In genomic region chr1:36134805-36135339, GRCh38 we compare ENCODE assay signal across 8 cellular contexts. TPM values are rescaled to one million over a fixed set of nuclear protein-coding genes. Genes with fewer than 3 reads are reported as not detected.
DNase-seq lines count a peak whose midpoint lies in the region; ATAC-seq, FAIRE-seq and TF ChIP-seq lines count a peak whose summit lies in the region.

No MANE protein-coding gene starts in this region.

- peak overlapping the region; percentile 38; the same call in 1 of the 2 replicates for H3K27ac ChIP-seq in PC-9
- H3K27ac ChIP-seq in brain microvascular endothelial cell, result no peak overlapping the region
- H3K27ac ChIP-seq in keratinocyte (ENCODE audit: control insufficient read depth, insufficient read depth, low read length), result peak overlapping the region; percentile 98

- DNase-seq in AG20443 (ENCODE audit: low spot score), result peak; percentile 70
- DNase-seq in GM12892 (ENCODE audit: insufficient read length), result peak; percentile 61
- DNase-seq in PC-9, result peak; percentile 55 to 61
- peak; percentile 55 for DNase-seq in brain microvascular endothelial cell
- peak; percentile 90 for DNase-seq in keratinocyte (ENCODE audit: low read depth, low spot score)
- DNase-seq in NCI-H524 treated with DMSO at 0.1 percent for 48 hours (lab: John Stamatoyannopoulos, UW), result no peak

- no peaks in the 10 kb centered on the region for H3K79me2 ChIP-seq in PC-9 (ENCODE audit: low read depth)
- H3K79me2 ChIP-seq in keratinocyte (ENCODE audit: control insufficient read depth, insufficient read depth, low read length), result peaks cover 9% of the 10 kb centered on the region

- TF ChIP-seq POLR2A in GM12892 (IDR thresholded peaks at IDR 0.05; ENCODE audit: low read depth, low read length), result no peak

- no peaks in the 10 kb centered on the region for H3K9me3 ChIP-seq in PC-9 (ENCODE audit: insufficient read depth, low read depth)
- no peaks in the 10 kb centered on the region for H3K9me3 ChIP-seq in keratinocyte (ENCODE audit: control insufficient read depth, low read depth, low read length)

- no peaks in the 10 kb centered on the region for H3K9me2 ChIP-seq in PC-9 (ENCODE audit: insufficient read depth)

- peaks cover 5% of the 10 kb centered on the region for H3K4me1 Mint-ChIP-seq in stimulated activated memory B cell treated with anti-CD40 and anti-IgM and Interleukin-4, amounts not matched to agents 10 μg/mL and 1 μg/mL and 100 μg/mL, for 72 hours

- H3K4me2 ChIP-seq in PC-9 (no peak overlapping the region), keratinocyte (ENCODE audit: control insufficient read depth, extremely low read depth, insufficient read depth, low read depth, low read length) (peak overlapping the region; percentile 76)

- peak; percentile 78 for TF ChIP-seq CTCF in PC-9 (conservative IDR thresholded peaks at IDR 0.05)
- TF ChIP-seq CTCF in brain microvascular endothelial cell (IDR thresholded peaks at IDR 0.05; ENCODE audit: low read depth, low read length, missing control alignments), result peak; percentile 90
- peak; percentile 61 to 66 (median 62) for TF ChIP-seq CTCF in keratinocyte (optimal IDR thresholded peaks at IDR 0.05 in 1 of 3, IDR thresholded peaks at IDR 0.05 in 1 of 3, conservative IDR thresholded peaks at IDR 0.05 in 1 of 3; ENCODE audit: extremely low read depth in 1 of 3, insufficient read depth in 2 of 3, low read length in 3 of 3)

- FAIRE-seq in GM12892 (lab: Jason Lieb, UNC), result no peak
- FAIRE-seq in keratinocyte (lab: Jason Lieb, UNC), result peak; percentile 99

- H3K27me3 Mint-ChIP-seq in stimulated activated memory B cell treated with anti-CD40 and anti-IgM and Interleukin-4, amounts not matched to agents 10 μg/mL and 1 μg/mL and 100 μg/mL, for 72 hours, result no peaks in the 10 kb centered on the region

- no peaks in the 10 kb centered on the region for H3K27me3 ChIP-seq in PC-9 (ENCODE audit: insufficient read depth, low read depth)
- H3K27me3 ChIP-seq in brain microvascular endothelial cell (replicated peaks), result no peaks in the 10 kb centered on the region
- no peaks in the 10 kb centered on the region for H3K27me3 ChIP-seq in keratinocyte (ENCODE audit: control insufficient read depth, extremely low read depth, insufficient read depth, low read length)

- H2AFZ ChIP-seq in PC-9, result no peak overlapping the region
- H2AFZ ChIP-seq in keratinocyte (ENCODE audit: control insufficient read depth, low read length), result peak overlapping the region; percentile 3

- H3K4me3 Mint-ChIP-seq in stimulated activated memory B cell treated with anti-CD40 and anti-IgM and Interleukin-4, amounts not matched to agents 10 μg/mL and 1 μg/mL and 100 μg/mL, for 72 hours, result no peak overlapping the region

- TSS peak; percentile 4 for BruUV-seq in PC-9 (replicated peaks; lab: Mats Ljungman, UMichigan)

- H3K4me3 ChIP-seq in PC-9, result no peak overlapping the region
- no peak overlapping the region for H3K4me3 ChIP-seq in brain microvascular endothelial cell (ENCODE audit: low read depth, low read length)
- H3K4me3 ChIP-seq in keratinocyte (ENCODE audit: control insufficient read depth in 2 of 3, extremely low read depth in 1 of 3, insufficient read depth in 2 of 3, low read depth in 1 of 3, low read length in 3 of 3), result peak overlapping the region in 1 of 3 experiments; percentile 30

- peaks cover 26% of the 10 kb centered on the region for H3K36me3 Mint-ChIP-seq in stimulated activated memory B cell treated with anti-CD40 and anti-IgM and Interleukin-4, amounts not matched to agents 10 μg/mL and 1 μg/mL and 100 μg/mL, for 72 hours

- H3K9me1 ChIP-seq in keratinocyte (ENCODE audit: control insufficient read depth, extremely low read depth, insufficient read depth, low read length), result no peaks in the 10 kb centered on the region

- H4K20me1 ChIP-seq in PC-9 (ENCODE audit: insufficient read depth) (peaks cover 1% of the 10 kb centered on the region; the same call in 1 of the 2 replicates), keratinocyte (ENCODE audit: control insufficient read depth, extremely low read depth, insufficient read depth, low read length) (no peaks in the 10 kb centered on the region)

- peak overlapping the region; percentile 77 for H3K9ac ChIP-seq in keratinocyte (ENCODE audit: control insufficient read depth, extremely low read depth, insufficient read depth, low read length)

- no peaks in the 10 kb centered on the region for H3K9me3 Mint-ChIP-seq in stimulated activated memory B cell treated with anti-CD40 and anti-IgM and Interleukin-4, amounts not matched to agents 10 μg/mL and 1 μg/mL and 100 μg/mL, for 72 hours

- no peak overlapping the region for H3K27ac Mint-ChIP-seq in stimulated activated memory B cell treated with anti-CD40 and anti-IgM and Interleukin-4, amounts not matched to agents 10 μg/mL and 1 μg/mL and 100 μg/mL, for 72 hours

- H3K36me3 ChIP-seq in PC-9 (ENCODE audit: low read depth) (peaks cover 16% of the 10 kb centered on the region), brain microvascular endothelial cell (replicated peaks) (peaks cover 18% of the 10 kb centered on the region), keratinocyte (ENCODE audit: control insufficient read depth in 2 of 2, extremely low read depth in 1 of 2, insufficient read depth in 2 of 2, low read length in 2 of 2) (peaks cover 11 to 27% of the 10 kb centered on the region in 2 experiments)

- intact Hi-C loops in PC-9 (cut with micrococcal nuclease; ENCODE audit: unreplicated experiment), result loop anchor here (1.0 kb wide), 1 partner anchor 35 kb away; no protein-coding TSS in a partner anchor

- H3F3A ChIP-seq in PC-9 (ENCODE audit: insufficient read depth, low read depth), result peaks cover 12% of the 10 kb centered on the region; the same call in 1 of the 2 replicates

- in situ Hi-C loops in brain microvascular endothelial cell (cut with HindIII; ENCODE audit: low pct_ligation_motif_present, low sequenced_read_pairs), result loop anchor here (10.0 kb wide), 1 partner anchor 150 kb away; no protein-coding TSS in a partner anchor

- POLR2A ChIA-PET in PC-9 (lab: Charles Lee; ENCODE audit: unreplicated experiment), result no interaction called here

- peak; percentile 74 for ATAC-seq in stimulated activated memory B cell treated with anti-CD40 and anti-IgM and Interleukin-4, amounts not matched to agents 10 μg/mL and 1 μg/mL and 100 μg/mL, for 72 hours
- ATAC-seq in GM21447 (IDR thresholded peaks at IDR 0.05; ENCODE audit: unreplicated experiment), result no peak

- dilution Hi-C loops in keratinocyte (cut with MboI; ENCODE audit: extremely low pct_ligation_motif_present, low sequenced_read_pairs), result no loop called here

- H3K4me1 ChIP-seq in PC-9 (replicated peaks; ENCODE audit: insufficient read depth) (0 out of 2 replicates have a peak, but pooled peaks cover 5% of the 10 kb centered on the region), keratinocyte (ENCODE audit: control insufficient read depth, extremely low read depth, insufficient read depth, low read length) (peaks cover 43% of the 10 kb centered on the region)

- CTCF ChIA-PET in PC-9 (lab: Charles Lee), result interaction anchor here (0.6 to 1.8 kb wide), 10 partner anchors 14 to 151 kb away, joined by 3 to 12 read pairs (median 4); partner anchors contain the start of gene TRAPPC3

RNA-seq across cellular contexts. Expression of gene COL8A2, which starts 9.8 kb away (rescaled TPM):
- polyA plus RNA-seq in GM12892 (2012; ENCODE audit: missing spikeins), result 0.15 TPM
- 0.20 and 0.28 TPM in 2 replicates for total RNA-seq in PC-9 (2021)
- 0.09 to 0.28 TPM (median 0.23 TPM) in 3 replicates for polyA plus RNA-seq in keratinocyte
- 0.06 TPM for polyA plus RNA-seq in keratinocyte (2011; ENCODE audit: low read depth)
- 0.05 and 0.06 TPM in 2 replicates for polyA plus RNA-seq in keratinocyte (2011; cell fraction: cytosol; rRNA removed)
- polyA plus RNA-seq in keratinocyte (2011; cell fraction: nucleus; rRNA removed), result 0.38 and 0.63 TPM in 2 replicates
- polyA plus RNA-seq in keratinocyte (2012; ENCODE audit: low replicate concordance), result 0.18 and 0.39 TPM in 2 replicates
- 0.06 to 1.1 TPM (median 0.30 TPM) in 3 replicates for polyA minus RNA-seq in keratinocyte
- polyA minus RNA-seq in keratinocyte (2011; cell fraction: cytosol; rRNA and poly(A)+ RNA removed), result not detected
- 0.53 and 0.54 TPM in 2 replicates for polyA minus RNA-seq in keratinocyte (2011; cell fraction: nucleus; rRNA and poly(A)+ RNA removed)

RNA-seq across cellular contexts. Expression of gene TRAPPC3, which starts 14.4 kb away (rescaled TPM):
- 49.4 TPM for polyA plus RNA-seq in GM12892 (2012; ENCODE audit: missing spikeins)
- 112 and 116 TPM in 2 replicates for total RNA-seq in PC-9 (2021)
- polyA plus RNA-seq in keratinocyte, result 145 to 173 TPM (median 169 TPM) in 3 replicates
- polyA plus RNA-seq in keratinocyte (2011; ENCODE audit: low read depth), result 97.0 TPM
- polyA plus RNA-seq in keratinocyte (2011; cell fraction: cytosol; rRNA removed), result 145 and 218 TPM in 2 replicates
- polyA plus RNA-seq in keratinocyte (2011; cell fraction: nucleus; rRNA removed), result 115 TPM in 2 replicates
- 105 and 147 TPM in 2 replicates for polyA plus RNA-seq in keratinocyte (2012; ENCODE audit: low replicate concordance)
- 18.6 to 56.0 TPM (median 55.2 TPM) in 3 replicates for polyA minus RNA-seq in keratinocyte
- polyA minus RNA-seq in keratinocyte (2011; cell fraction: cytosol; rRNA and poly(A)+ RNA removed), result 210 TPM
- 24.0 and 30.9 TPM in 2 replicates for polyA minus RNA-seq in keratinocyte (2011; cell fraction: nucleus; rRNA and poly(A)+ RNA removed)

RNA-seq across cellular contexts. Expression of gene MAP7D1, which starts 21.1 kb away (rescaled TPM):
- 30.7 TPM for polyA plus RNA-seq in GM12892 (2012; ENCODE audit: missing spikeins)
- 150 and 173 TPM in 2 replicates for total RNA-seq in PC-9 (2021)
- polyA plus RNA-seq in keratinocyte, result 75.0 to 168 TPM (median 84.4 TPM) in 3 replicates
- polyA plus RNA-seq in keratinocyte (2011; ENCODE audit: low read depth), result 232 TPM
- polyA plus RNA-seq in keratinocyte (2011; cell fraction: cytosol; rRNA removed), result 78.2 and 125 TPM in 2 replicates
- 171 and 172 TPM in 2 replicates for polyA plus RNA-seq in keratinocyte (2011; cell fraction: nucleus; rRNA removed)
- polyA plus RNA-seq in keratinocyte (2012; ENCODE audit: low replicate concordance), result 165 and 219 TPM in 2 replicates
- polyA minus RNA-seq in keratinocyte, result 61.2 to 253 TPM (median 62.4 TPM) in 3 replicates
- polyA minus RNA-seq in keratinocyte (2011; cell fraction: cytosol; rRNA and poly(A)+ RNA removed), result 213 TPM
- 86.6 and 113 TPM in 2 replicates for polyA minus RNA-seq in keratinocyte (2011; cell fraction: nucleus; rRNA and poly(A)+ RNA removed)

RNA-seq across cellular contexts. Expression of gene ADPRS, which starts 46.2 kb away (rescaled TPM):
- 36.6 TPM for polyA plus RNA-seq in GM12892 (2012; ENCODE audit: missing spikeins)
- 30.0 and 43.1 TPM in 2 replicates for total RNA-seq in PC-9 (2021)
- polyA plus RNA-seq in keratinocyte, result 33.1 to 47.6 TPM (median 42.6 TPM) in 3 replicates
- polyA plus RNA-seq in keratinocyte (2011; ENCODE audit: low read depth), result 15.2 TPM
- polyA plus RNA-seq in keratinocyte (2011; cell fraction: cytosol; rRNA removed), result 30.2 and 35.9 TPM in 2 replicates
- polyA plus RNA-seq in keratinocyte (2011; cell fraction: nucleus; rRNA removed), result 33.6 and 38.0 TPM in 2 replicates
- 32.2 and 40.8 TPM in 2 replicates for polyA plus RNA-seq in keratinocyte (2012; ENCODE audit: low replicate concordance)
- polyA minus RNA-seq in keratinocyte, result 20.9 to 33.1 TPM (median 30.5 TPM) in 3 replicates
- polyA minus RNA-seq in keratinocyte (2011; cell fraction: cytosol; rRNA and poly(A)+ RNA removed), result 25.3 TPM
- polyA minus RNA-seq in keratinocyte (2011; cell fraction: nucleus; rRNA and poly(A)+ RNA removed), result 12.9 and 13.8 TPM in 2 replicates

RNA-seq across cellular contexts. Expression of gene TEKT2, which starts 51.0 kb away (rescaled TPM):
- 0.17 TPM for polyA plus RNA-seq in GM12892 (2012; ENCODE audit: missing spikeins)
- total RNA-seq in PC-9 (2021), result 1.1 TPM in 1 of 2 replicates, not detected in the other
- 0.02 to 0.13 TPM (median 0.03 TPM) in 3 replicates for polyA plus RNA-seq in keratinocyte
- polyA plus RNA-seq in keratinocyte (2011; ENCODE audit: low read depth), result not detected
- polyA plus RNA-seq in keratinocyte (2011; cell fraction: cytosol; rRNA removed), result 0.06 TPM in 1 of 2 replicates, not detected in the other
- 0.14 and 0.33 TPM in 2 replicates for polyA plus RNA-seq in keratinocyte (2011; cell fraction: nucleus; rRNA removed)
- 0.14 TPM in 1 of 2 replicates, not detected in the other for polyA plus RNA-seq in keratinocyte (2012; ENCODE audit: low replicate concordance)
- polyA minus RNA-seq in keratinocyte, result 0.29 TPM in 1 of 3 replicates, not detected in the others
- polyA minus RNA-seq in keratinocyte (2011; cell fraction: cytosol; rRNA and poly(A)+ RNA removed), result not detected
- polyA minus RNA-seq in keratinocyte (2011; cell fraction: nucleus; rRNA and poly(A)+ RNA removed), result not detected in 2 replicates
